ENCODE assay signal across 27 cellular contexts in genomic region chr5:42822558-42822957, GRCh38.
"Had no signal": no experiment of that assay in that cellular context is flagged by ENCODE, and none has a peak within 500 bp of the region (broad histone marks: within the 10 kb centered on the region; RNA-seq: fewer than 3 reads in every experiment).

No MANE protein-coding gene starts in this region.

- H3K27ac ChIP-seq: colonic mucosa, coronary artery, epithelial cell of prostate, esophagus muscularis mucosa, esophagus squamous epithelium, foreskin keratinocyte, gastrocnemius medialis, gastroesophageal sphincter, heart left ventricle, heart right ventricle had no signal

- H3K27me3 ChIP-seq: colonic mucosa, dorsolateral prefrontal cortex, esophagus muscularis mucosa, esophagus squamous epithelium, gastrocnemius medialis, gastroesophageal sphincter, heart left ventricle, heart right ventricle had no signal

- H3K4me3 ChIP-seq: colonic mucosa, coronary artery, dorsolateral prefrontal cortex, esophagus muscularis mucosa, esophagus squamous epithelium, gastrocnemius medialis, gastroesophageal sphincter, heart left ventricle, heart right ventricle had no signal

- H3K9me3 ChIP-seq: colonic mucosa, esophagus muscularis mucosa, esophagus squamous epithelium, gastrocnemius medialis, gastroesophageal sphincter, heart left ventricle, heart right ventricle had no signal

- H3K36me3 ChIP-seq: colonic mucosa, esophagus muscularis mucosa, esophagus squamous epithelium, gastrocnemius medialis, gastroesophageal sphincter, heart left ventricle, heart right ventricle had no signal

- FAIRE-seq: colon, endometrium, endothelial cell of umbilical vein had no signal

- ATAC-seq: effector memory CD8-positive, alpha-beta T cell; esophagus mucosa; foreskin keratinocyte; gastrocnemius medialis; gastroesophageal sphincter; heart left ventricle; heart right ventricle had no signal

- H3K4me1 ChIP-seq: colonic mucosa, foreskin keratinocyte had no signal

- DNase-seq: colonic mucosa; cortex of kidney; dermis blood vessel endothelial cell; dorsolateral prefrontal cortex; effector CD4-positive, alpha-beta T cell; effector CD8-positive, alpha-beta T cell; effector memory CD4-positive, alpha-beta T cell; effector memory CD8-positive, alpha-beta T cell; endodermal cell; erythroblast; esophagus squamous epithelium; foreskin fibroblast; foreskin keratinocyte; foreskin melanocyte; gastrocnemius medialis; glutamatergic neuron; head of caudate nucleus; heart left ventricle; heart right ventricle had no signal
